In genomic region chr2:171080607-171081006, GRCh38 we compare ENCODE assay signal across 31 cellular contexts.
"Had no signal": no experiment of that assay in that cellular context is flagged by ENCODE, and none has a peak within 500 bp of the region (broad histone marks: within the 10 kb centered on the region; RNA-seq: fewer than 3 reads in every experiment).

No MANE protein-coding gene starts in this region.

- DNase-seq: activated CD4-positive, alpha-beta T cell treated with anti-CD3 and anti-CD28 coated beads, Interleukin-2, amount 10 ng/mL, durations not matched to agents 24 days and 14 days; activated CD4-positive, alpha-beta T cell treated with anti-CD3 and anti-CD28 coated beads, Interleukin-2, amount 50 U/mL, for 4 hours; activated CD8-positive, alpha-beta T cell treated with anti-CD3 and anti-CD28 coated beads for 36 hours; activated gamma-delta T cell treated with Interleukin-2 at 50 U/mL for 16 hours; activated T-cell treated with anti-CD3 and anti-CD28 coated beads, Interleukin-2, amount 50 U/mL, for 1 hour; amniotic stem cell; aorta; brain microvascular endothelial cell; central memory CD4-positive, alpha-beta T cell; Kasumi-1; KG1; MM.1S; MV-4-11; NCI-H1092; NCI-H1436 treated with DMSO at 0.1 percent for 48 hours; NCI-H1694 treated with DMSO at 0.1 percent for 48 hours; NCI-H2029; NCI-H345; NCI-H524 treated with DMSO at 0.1 percent for 48 hours; NCI-H748 treated with DMSO at 0.1 percent for 48 hours; NK-92 treated with Interleukin-12 subunit alpha and Interleukin-12 subunit beta, amount 100 ng/mL, for 24 hours; PC-9; SIG-M5; T-helper 1 cell; T-helper 2 cell; T-helper 9 cell; WERI-Rb-1 had no signal

- H3K27me3 Mint-ChIP-seq: activated CD4-positive, alpha-beta T cell treated with anti-CD3 and anti-CD28 coated beads, Interleukin-2, amount 10 ng/mL, durations not matched to agents 24 days and 14 days; activated CD8-positive, alpha-beta T cell treated with anti-CD3 and anti-CD28 coated beads for 36 hours had no signal

- H3K4me3 Mint-ChIP-seq: activated CD4-positive, alpha-beta T cell treated with anti-CD3 and anti-CD28 coated beads, Interleukin-2, amount 10 ng/mL, durations not matched to agents 24 days and 14 days; activated CD8-positive, alpha-beta T cell treated with anti-CD3 and anti-CD28 coated beads for 36 hours; activated T-helper 1 cell treated with anti-CD3 and anti-CD28 coated beads, Interleukin-12 subunit alpha, Interleukin-12 subunit beta, Interleukin-2, Interleukin-4 antibody, amounts not matched to agents 30 ng/mL and 10 ng/mL and 1 ng/mL, durations not matched to agents 14 hours and 24 hours and 36 hours had no signal

- ATAC-seq: activated CD8-positive, alpha-beta T cell treated with anti-CD3 and anti-CD28 coated beads for 36 hours; activated naive CD4-positive, alpha-beta T cell treated with anti-CD3 and anti-CD28 coated beads, Interleukin-2, amount 50 U/mL, for 72 hours; Right ventricle myocardium inferior; SK-N-SH treated with all-trans-retinoic acid at 6 μM for 48 hours had no signal

- H3K27ac Mint-ChIP-seq: activated CD4-positive, alpha-beta T cell treated with anti-CD3 and anti-CD28 coated beads, Interleukin-2, amount 10 ng/mL, durations not matched to agents 24 days and 14 days; activated CD8-positive, alpha-beta T cell treated with anti-CD3 and anti-CD28 coated beads for 36 hours; activated naive CD4-positive, alpha-beta T cell treated with anti-CD3 and anti-CD28 coated beads, Interleukin-2, amount 50 U/mL, for 72 hours; activated T-helper 1 cell treated with anti-CD3 and anti-CD28 coated beads, Interleukin-12 subunit alpha, Interleukin-12 subunit beta, Interleukin-2, Interleukin-4 antibody, amounts not matched to agents 30 ng/mL and 10 ng/mL and 1 ng/mL, durations not matched to agents 14 hours and 24 hours and 36 hours had no signal
